18 cellular contexts compared by ENCODE assay signal in genomic region chr2:128474962-128475361, GRCh38.
"Had no signal": no experiment of that assay in that cellular context is flagged by ENCODE, and none has a peak within 500 bp of the region (broad histone marks: within the 10 kb centered on the region; RNA-seq: fewer than 3 reads in every experiment).

No MANE protein-coding gene starts in this region.

- H3K27ac ChIP-seq: adrenal gland, cardiac muscle cell, left ventricle myocardium inferior, ovary, sigmoid colon, tibial artery, vagina, VCaP had no signal

- H3K9me3 Mint-ChIP-seq: activated naive CD4-positive, alpha-beta T cell treated with anti-CD3 and anti-CD28 coated beads, Interleukin-2, amount 50 U/mL, for 24 hours had no signal

- H3K9me3 ChIP-seq: adrenal gland, ovary had no signal

- DNase-seq: activated CD4-positive, alpha-beta T cell treated with anti-CD3 and anti-CD28 coated beads for 1 hour; activated CD4-positive, alpha-beta T cell treated with anti-CD3 and anti-CD28 coated beads, Interleukin-2, amount 50 U/mL, for 48 hours; activated effector memory CD4-positive, alpha-beta T cell treated with anti-CD3 and anti-CD28 coated beads, Interleukin-2, amount 50 U/mL, for 16 hours; activated T-cell treated with anti-CD3 and anti-CD28 coated beads, Interleukin-2, amount 50 U/mL, for 48 hours; esophagus squamous epithelium; hypothalamus; left ventricle myocardium inferior; mesendoderm; ovary; sigmoid colon; stimulated activated CD4-positive, alpha-beta T cell treated with anti-CD3 and anti-CD28 coated beads, Interleukin-2, amount 100 ng/mL, for 24 hours; stimulated activated naive CD4-positive, alpha-beta T cell; tibial artery had no signal

- H3K27me3 ChIP-seq: adrenal gland, cardiac muscle cell, ovary, tibial artery, vagina had no signal

- H3K4me3 ChIP-seq: adrenal gland, cardiac muscle cell, esophagus squamous epithelium, left ventricle myocardium inferior, ovary, sigmoid colon, tibial artery, vagina had no signal

- H3K36me3 Mint-ChIP-seq: activated naive CD4-positive, alpha-beta T cell treated with anti-CD3 and anti-CD28 coated beads, Interleukin-2, amount 50 U/mL, for 24 hours had no signal

- H3K27ac Mint-ChIP-seq: activated naive CD4-positive, alpha-beta T cell treated with anti-CD3 and anti-CD28 coated beads, Interleukin-2, amount 50 U/mL, for 24 hours had no signal

- H3K4me3 Mint-ChIP-seq: activated naive CD4-positive, alpha-beta T cell treated with anti-CD3 and anti-CD28 coated beads, Interleukin-2, amount 50 U/mL, for 24 hours had no signal

- H3K4me1 ChIP-seq: adrenal gland had no signal

- H3K36me3 ChIP-seq: adrenal gland, cardiac muscle cell, esophagus squamous epithelium, left ventricle myocardium inferior, ovary, sigmoid colon, tibial artery, vagina had no signal
